ENCODE assay signal across 17 cellular contexts in the genomic region with DNA sequence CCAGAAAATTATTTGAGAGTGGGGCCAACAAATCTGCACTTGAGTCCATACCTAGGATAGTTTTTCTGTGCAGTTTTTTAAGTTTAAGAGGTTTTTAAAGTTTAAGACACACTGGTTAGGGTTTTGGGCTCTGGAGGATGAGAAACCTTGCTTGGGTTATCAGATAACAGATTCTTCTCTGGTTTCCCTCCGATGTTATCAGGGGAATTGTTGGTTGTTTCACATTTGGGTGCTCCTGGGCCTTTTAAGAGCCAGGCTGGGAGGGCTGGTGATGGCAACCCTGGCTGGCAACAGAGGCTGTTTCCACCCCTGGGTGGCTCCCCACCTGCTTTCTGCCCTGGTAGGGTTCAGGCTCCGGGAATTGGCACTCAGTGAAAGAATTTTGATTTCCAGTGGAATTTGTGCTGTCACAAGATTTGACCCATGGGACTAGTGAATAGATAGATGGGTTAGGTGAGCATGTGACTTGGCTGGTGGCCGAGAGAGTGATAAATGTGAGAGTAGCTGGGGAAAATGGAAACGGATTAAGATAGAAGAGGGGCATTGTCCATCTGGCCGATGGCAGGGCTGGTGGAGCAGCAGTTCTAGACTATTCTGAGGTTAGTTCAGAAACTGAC.
"Had no signal": no experiment of that assay in that cellular context is flagged by ENCODE, and none has a peak within 500 bp of the region (broad histone marks: within the 10 kb centered on the region; RNA-seq: fewer than 3 reads in every experiment).

No MANE protein-coding gene starts in this region.

- H3K27me3 ChIP-seq: cardiac muscle cell, gastroesophageal sphincter, heart left ventricle, right atrium auricular region, upper lobe of left lung had no signal

- ATAC-seq: gastroesophageal sphincter; stimulated activated naive CD8-positive, alpha-beta T cell treated with anti-CD3 and anti-CD28 coated beads, Interleukin-15, Interleukin-2, amounts not matched to agents 100 U/mL and 50 U/mL, for 24 hours had no signal

- H3K27ac ChIP-seq: cardiac muscle cell, gastroesophageal sphincter, prostate gland, right atrium auricular region, upper lobe of left lung, WERI-Rb-1 had no signal

- H3K4me3 ChIP-seq: cardiac muscle cell, gastroesophageal sphincter, heart left ventricle, lung, prostate gland, right atrium auricular region, upper lobe of left lung had no signal

- H3K36me3 ChIP-seq: prostate gland, WERI-Rb-1 had no signal

- DNase-seq: activated CD4-positive, alpha-beta T cell treated with anti-CD3 and anti-CD28 coated beads for 1 hour; activated CD4-positive, alpha-beta T cell treated with anti-CD3 and anti-CD28 coated beads, Interleukin-2, amount 50 U/mL, for 4 hours; activated gamma-delta T cell; heart left ventricle; immature natural killer cell; midbrain; occipital lobe; stimulated activated CD4-positive, alpha-beta T cell treated with anti-CD3 and anti-CD28 coated beads, Interleukin-2, amount 100 ng/mL, for 24 hours; stimulated activated naive CD8-positive, alpha-beta T cell treated with anti-CD3 and anti-CD28 coated beads, Interleukin-15, Interleukin-2, amounts not matched to agents 100 U/mL and 50 U/mL, for 24 hours; substantia nigra; upper lobe of left lung; WERI-Rb-1 had no signal

- H3K9me3 ChIP-seq: gastroesophageal sphincter, heart left ventricle, prostate gland, right atrium auricular region, upper lobe of left lung had no signal
